ENCODE assay signal across 8 cellular contexts in genomic region chr22:36977947-36978660, GRCh38. TPM values are rescaled to one million over a fixed set of nuclear protein-coding genes. Genes with fewer than 3 reads are reported as not detected.
DNase-seq lines count a peak whose midpoint lies in the region; ATAC-seq and TF ChIP-seq lines count a peak whose summit lies in the region.

No MANE protein-coding gene starts in this region.

- H3K27me3 Mint-ChIP-seq in activated T-helper 1 cell treated with anti-CD3 and anti-CD28 coated beads, Interleukin-12 subunit alpha, Interleukin-12 subunit beta, Interleukin-2, Interleukin-4 antibody, amounts not matched to agents 30 ng/mL and 10 ng/mL and 1 ng/mL, durations not matched to agents 14 hours and 24 hours and 36 hours (ENCODE audit: insufficient read depth): peaks cover 8% of the 10 kb centered on the region
- H3K27me3 Mint-ChIP-seq in nephron (ENCODE audit: low read depth): peaks cover 28% of the 10 kb centered on the region

- no peaks in the 10 kb centered on the region for H3K9me3 Mint-ChIP-seq in activated T-helper 1 cell treated with anti-CD3 and anti-CD28 coated beads, Interleukin-12 subunit alpha, Interleukin-12 subunit beta, Interleukin-2, Interleukin-4 antibody, amounts not matched to agents 30 ng/mL and 10 ng/mL and 1 ng/mL, durations not matched to agents 14 hours and 24 hours and 36 hours
- H3K9me3 Mint-ChIP-seq in nephron: no peaks in the 10 kb centered on the region

- H3K4me3 ChIP-seq in fibroblast of pulmonary artery (replicated peaks; ENCODE audit: low read depth, low read length): peak overlapping the region; percentile 42

- peak overlapping the region; percentile 86 for H3K4me3 Mint-ChIP-seq in activated T-helper 1 cell treated with anti-CD3 and anti-CD28 coated beads, Interleukin-12 subunit alpha, Interleukin-12 subunit beta, Interleukin-2, Interleukin-4 antibody, amounts not matched to agents 30 ng/mL and 10 ng/mL and 1 ng/mL, durations not matched to agents 14 hours and 24 hours and 36 hours
- H3K4me3 Mint-ChIP-seq in nephron: peak overlapping the region; percentile 71 to 87 (median 81)

- DNase-seq in Ammon's horn (ENCODE audit: low spot score): peak; percentile 95
- DNase-seq in LHCN-M2 (ENCODE audit: low read depth): peak; percentile 69
- DNase-seq in RKO (ENCODE audit: low spot score): peak; percentile 89
- peak; percentile 84 for DNase-seq in activated T-helper 1 cell treated with anti-CD3 and anti-CD28 coated beads, Interleukin-12 subunit alpha, Interleukin-12 subunit beta, Interleukin-2, Interleukin-4 antibody, amounts not matched to agents 30 ng/mL and 10 ng/mL and 1 ng/mL, durations not matched to agents 14 hours and 24 hours and 36 hours (ENCODE audit: low spot score)
- peak; percentile 90 for DNase-seq in fibroblast of pulmonary artery (ENCODE audit: low read depth)
- DNase-seq in stimulated activated naive CD4-positive, alpha-beta T cell (lab: John Stamatoyannopoulos, UW): peak; percentile 75 to 90 (median 86)

- no peaks in the 10 kb centered on the region for H3K36me3 Mint-ChIP-seq in activated T-helper 1 cell treated with anti-CD3 and anti-CD28 coated beads, Interleukin-12 subunit alpha, Interleukin-12 subunit beta, Interleukin-2, Interleukin-4 antibody, amounts not matched to agents 30 ng/mL and 10 ng/mL and 1 ng/mL, durations not matched to agents 14 hours and 24 hours and 36 hours (ENCODE audit: low read depth)
- no peaks in the 10 kb centered on the region for H3K36me3 Mint-ChIP-seq in nephron (ENCODE audit: low read depth)

- H3K4me1 Mint-ChIP-seq in activated T-helper 1 cell treated with anti-CD3 and anti-CD28 coated beads, Interleukin-12 subunit alpha, Interleukin-12 subunit beta, Interleukin-2, Interleukin-4 antibody, amounts not matched to agents 30 ng/mL and 10 ng/mL and 1 ng/mL, durations not matched to agents 14 hours and 24 hours and 36 hours (ENCODE audit: low read depth): peaks cover 15% of the 10 kb centered on the region
- peaks cover 5% of the 10 kb centered on the region for H3K4me1 Mint-ChIP-seq in nephron

- peak overlapping the region; percentile 74 for H3K27ac Mint-ChIP-seq in activated T-helper 1 cell treated with anti-CD3 and anti-CD28 coated beads, Interleukin-12 subunit alpha, Interleukin-12 subunit beta, Interleukin-2, Interleukin-4 antibody, amounts not matched to agents 30 ng/mL and 10 ng/mL and 1 ng/mL, durations not matched to agents 14 hours and 24 hours and 36 hours
- H3K27ac Mint-ChIP-seq in nephron: peak overlapping the region in 1 of 3 experiments; percentile 1

- TF ChIP-seq CTCF in fibroblast of pulmonary artery (IDR thresholded peaks at IDR 0.05; ENCODE audit: low read length, missing control alignments) (peak; percentile 81), nephron (IDR thresholded peaks at IDR 0.05; ENCODE audit: unreplicated experiment in 3 of 3) (peak; percentile 96 to 98 (median 97))

- intact Hi-C loops in activated T-helper 1 cell treated with anti-CD3 and anti-CD28 coated beads, Interleukin-12 subunit alpha, Interleukin-12 subunit beta, Interleukin-2, Interleukin-4 antibody, amounts not matched to agents 30 ng/mL and 10 ng/mL and 1 ng/mL, durations not matched to agents 14 hours and 24 hours and 36 hours (cut with micrococcal nuclease): loop anchor here (1.0 to 5.0 kb wide), 11 partner anchors 41 to 431 kb away; partner anchors contain the start of genes MPST, NCF4 and TST

- ATAC-seq in GM19467 (IDR thresholded peaks at IDR 0.05; ENCODE audit: unreplicated experiment): peak; percentile 73

RNA-seq across cellular contexts. Expression of gene TST, which starts 41.1 kb away (rescaled TPM):
- total RNA-seq in LHCN-M2 (2014; rRNA removed): 17.6 and 18.4 TPM in 2 replicates
- polyA plus RNA-seq in LHCN-M2 (2012): 16.0 TPM
- total RNA-seq in activated T-helper 1 cell treated with anti-CD3 and anti-CD28 coated beads, Interleukin-12 subunit alpha, Interleukin-12 subunit beta, Interleukin-2, Interleukin-4 antibody, amounts not matched to agents 30 ng/mL and 10 ng/mL and 1 ng/mL, durations not matched to agents 14 hours and 24 hours and 36 hours: 6.9 and 8.2 TPM in 2 replicates

RNA-seq across cellular contexts. Expression of gene MPST, which starts 41.4 kb away (rescaled TPM):
- 46.4 and 61.3 TPM in 2 replicates for total RNA-seq in LHCN-M2 (2014; rRNA removed)
- polyA plus RNA-seq in LHCN-M2 (2012): 28.6 TPM
- total RNA-seq in activated T-helper 1 cell treated with anti-CD3 and anti-CD28 coated beads, Interleukin-12 subunit alpha, Interleukin-12 subunit beta, Interleukin-2, Interleukin-4 antibody, amounts not matched to agents 30 ng/mL and 10 ng/mL and 1 ng/mL, durations not matched to agents 14 hours and 24 hours and 36 hours: 18.0 and 20.1 TPM in 2 replicates

Comparison
In these comparisons a context has a peak if more than half of its experiments do, and no peak if none do; other contexts are left out.
1. Peak in every context shown above with its lines: DNase-seq, ATAC-seq and H3K4me3 ChIP-seq.